1 cellular context compared by ENCODE assay signal in genomic region chr1:230702934-230703678, GRCh38.
TF ChIP-seq lines count a peak whose summit lies in the region.

No MANE protein-coding gene starts in this region.

TF ChIP-seq in HepG2, 621 proteins besides CTCF, POLR2A, EP300 and RAD21 (continued from another document and continues in another):
- no peak for TF ChIP-seq PREB (CRISPR knock-in tag; IDR thresholded peaks at IDR 0.05)
- no peak for TF ChIP-seq ZNF570 (CRISPR knock-in tag; IDR thresholded peaks at IDR 0.05; ENCODE audit: borderline replicate concordance)
- peak; percentile 82; the same call in 1 of the 2 replicates for TF ChIP-seq ZSCAN30 (CRISPR knock-in tag; IDR thresholded peaks at IDR 0.05)
- TF ChIP-seq ZNF784 (CRISPR knock-in tag; IDR thresholded peaks at IDR 0.05; ENCODE audit: borderline replicate concordance) = peak; percentile 87; the same call in 1 of the 2 replicates
- TF ChIP-seq ZNF136 (CRISPR knock-in tag; IDR thresholded peaks at IDR 0.05; ENCODE audit: low read depth) = 0 out of 2 replicates have a peak, but pooled peaks have one; percentile 32
- TF ChIP-seq ETS1 (CRISPR knock-in tag; IDR thresholded peaks at IDR 0.05) = no peak
- 0 out of 2 replicates have a peak, but pooled peaks have one; percentile 1 for TF ChIP-seq ZNF777 (CRISPR knock-in tag; IDR thresholded peaks at IDR 0.05)
- 0 out of 2 replicates have a peak, but pooled peaks have one; percentile 66 for TF ChIP-seq RELA (CRISPR knock-in tag; IDR thresholded peaks at IDR 0.05)
- peak; percentile 95 for TF ChIP-seq POGK (CRISPR knock-in tag; conservative IDR thresholded peaks at IDR 0.05)
- peak; percentile 34; the same call in 1 of the 2 replicates for TF ChIP-seq ZNF160 (CRISPR knock-in tag; IDR thresholded peaks at IDR 0.05)
- TF ChIP-seq RNF219 (CRISPR knock-in tag; IDR thresholded peaks at IDR 0.05) = peak; percentile 68; the same call in 1 of the 2 replicates
- TF ChIP-seq ZMAT3 (CRISPR knock-in tag; conservative IDR thresholded peaks at IDR 0.05) = peak; percentile 99
- no peak for TF ChIP-seq MYNN (CRISPR knock-in tag; IDR thresholded peaks at IDR 0.05; ENCODE audit: low read depth)
- TF ChIP-seq HOMEZ (CRISPR knock-in tag; IDR thresholded peaks at IDR 0.05; ENCODE audit: low read depth) = peak; percentile 61; the same call in 1 of the 2 replicates
- TF ChIP-seq FOXP4 (CRISPR knock-in tag; IDR thresholded peaks at IDR 0.05) = peak; percentile 97
- TF ChIP-seq ZBTB4 (CRISPR knock-in tag; IDR thresholded peaks at IDR 0.05; ENCODE audit: borderline replicate concordance) = peak; percentile 83; the same call in 1 of the 2 replicates
- TF ChIP-seq PHF8 (CRISPR knock-in tag; IDR thresholded peaks at IDR 0.05) = no peak
- TF ChIP-seq ZNF557 (CRISPR knock-in tag; IDR thresholded peaks at IDR 0.05) = peak; percentile 64; the same call in 1 of the 2 replicates
- peak; percentile 79; the same call in 1 of the 2 replicates for TF ChIP-seq ZNF564 (CRISPR knock-in tag; IDR thresholded peaks at IDR 0.05)
- peak; percentile 51; the same call in 1 of the 2 replicates for TF ChIP-seq ZC3H13 (CRISPR knock-in tag; IDR thresholded peaks at IDR 0.05)
- TF ChIP-seq ZEB1 (IDR thresholded peaks at IDR 0.05; ENCODE audit: insufficient replicate concordance, low read depth) = no peak
- TF ChIP-seq ZSCAN12 (CRISPR knock-in tag; IDR thresholded peaks at IDR 0.05) = no peak
- TF ChIP-seq RFXANK (CRISPR knock-in tag; IDR thresholded peaks at IDR 0.05) = no peak; the same call in 1 of the 2 replicates
- no peak for TF ChIP-seq ZNF619 (CRISPR knock-in tag; IDR thresholded peaks at IDR 0.05)
- TF ChIP-seq TERF1 (CRISPR knock-in tag; IDR thresholded peaks at IDR 0.05) = no peak
- peak; percentile 66; the same call in 1 of the 2 replicates for TF ChIP-seq KDM1A (CRISPR knock-in tag; IDR thresholded peaks at IDR 0.05)
- peak; percentile 65 for TF ChIP-seq DRAP1 (CRISPR knock-in tag; IDR thresholded peaks at IDR 0.05)
- peak; percentile 78; the same call in 1 of the 2 replicates for TF ChIP-seq AHR (CRISPR knock-in tag; IDR thresholded peaks at IDR 0.05)
- no peak for TF ChIP-seq KLF13 (CRISPR knock-in tag; IDR thresholded peaks at IDR 0.05)
- peak; percentile 81; the same call in 1 of the 2 replicates for TF ChIP-seq ZSCAN5A (CRISPR knock-in tag; IDR thresholded peaks at IDR 0.05; ENCODE audit: borderline replicate concordance)
- peak; percentile 98 for TF ChIP-seq DPF2 (CRISPR knock-in tag; IDR thresholded peaks at IDR 0.05; ENCODE audit: borderline replicate concordance, low read depth)
- no peak for TF ChIP-seq TAF15 (IDR thresholded peaks at IDR 0.05; ENCODE audit: low read depth, low read length, poor library complexity, severe bottlenecking)
- peak; percentile 95 for TF ChIP-seq ZSCAN20 (CRISPR knock-in tag; IDR thresholded peaks at IDR 0.05; ENCODE audit: borderline replicate concordance)
- peak; percentile 90 for TF ChIP-seq CREM (IDR thresholded peaks at IDR 0.05)
- TF ChIP-seq CREM (CRISPR knock-in tag; IDR thresholded peaks at IDR 0.05) = no peak
- peak; percentile 92 for TF ChIP-seq BCL6 (CRISPR knock-in tag; IDR thresholded peaks at IDR 0.05)
- TF ChIP-seq TIGD3 (CRISPR knock-in tag; IDR thresholded peaks at IDR 0.05; ENCODE audit: borderline replicate concordance) = no peak
- TF ChIP-seq TBP (CRISPR knock-in tag; IDR thresholded peaks at IDR 0.05) = 0 out of 2 replicates have a peak, but pooled peaks have one; percentile 61
- TF ChIP-seq ZBTB38 (CRISPR knock-in tag; IDR thresholded peaks at IDR 0.05) = peak; percentile 95
- peak; percentile 87 for TF ChIP-seq ATF7-NPFF (CRISPR knock-in tag; IDR thresholded peaks at IDR 0.05; ENCODE audit: low read depth)
- TF ChIP-seq ZNF768 (CRISPR knock-in tag; IDR thresholded peaks at IDR 0.05) = peak; percentile 85
- TF ChIP-seq KDM5A (IDR thresholded peaks at IDR 0.05; ENCODE audit: borderline replicate concordance, low read length) = no peak
- TF ChIP-seq DMAP1 (CRISPR knock-in tag; IDR thresholded peaks at IDR 0.05) = peak; percentile 95
- TF ChIP-seq TOE1 (CRISPR knock-in tag; IDR thresholded peaks at IDR 0.05) = no peak
- peak; percentile 95 for TF ChIP-seq NFKBIZ (CRISPR knock-in tag; IDR thresholded peaks at IDR 0.05)
